Comparison of ENCODE assay signal across 8 cellular contexts in the genomic region with DNA sequence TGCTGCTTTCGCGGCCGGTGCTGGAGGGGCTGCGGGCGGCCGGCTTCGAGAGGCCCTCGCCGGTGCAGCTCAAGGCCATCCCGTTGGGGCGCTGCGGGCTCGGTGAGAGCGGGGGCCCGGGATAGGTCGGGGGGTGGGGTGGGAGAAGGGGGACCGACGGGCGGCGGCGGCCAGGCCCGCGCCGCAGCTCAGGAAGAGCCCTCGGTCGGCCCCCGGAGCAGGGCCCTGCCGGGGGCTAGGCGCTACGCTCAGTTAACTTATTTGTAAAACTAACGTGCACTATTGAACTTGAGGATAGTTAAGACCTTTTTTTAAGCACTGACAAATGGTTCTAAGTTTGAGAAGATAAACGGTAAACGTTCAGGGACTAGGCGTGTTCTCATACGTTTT. TPM values are rescaled to one million over a fixed set of nuclear protein-coding genes. Genes with fewer than 3 reads are reported as not detected.
DNase-seq lines count a peak whose midpoint lies in the region; ATAC-seq and TF ChIP-seq lines count a peak whose summit lies in the region.

No MANE protein-coding gene starts in this region.

- peaks cover 27% of the 10 kb centered on the region for H3K79me2 ChIP-seq in smooth muscle cell (ENCODE audit: low read depth)

- no peaks in the 10 kb centered on the region for H3K27me3 Mint-ChIP-seq in CD8-positive, alpha-beta T cell (ENCODE audit: low read depth)

- peaks cover 35% of the 10 kb centered on the region for H3K36me3 Mint-ChIP-seq in CD8-positive, alpha-beta T cell

- peak overlapping the region; percentile 90 for H3K4me3 Mint-ChIP-seq in CD8-positive, alpha-beta T cell

- ATAC-seq in CD8-positive, alpha-beta T cell: peak; percentile 2
- ATAC-seq in HG02759 (IDR thresholded peaks at IDR 0.05; ENCODE audit: unreplicated experiment) (peak; percentile 20), left cardiac atrium (peak; percentile 16 to 45)

- peaks cover 6% of the 10 kb centered on the region for H3K36me3 ChIP-seq in CD8-positive, alpha-beta T cell (ENCODE audit: insufficient read depth, low read length)
- H3K36me3 ChIP-seq in WERI-Rb-1: peaks cover 37% of the 10 kb centered on the region
- H3K36me3 ChIP-seq in smooth muscle cell (ENCODE audit: low read depth): peaks cover 7% of the 10 kb centered on the region

- no peaks in the 10 kb centered on the region for H3F3A ChIP-seq in smooth muscle cell (ENCODE audit: low read depth)

- TF ChIP-seq CTCF in CD8-positive, alpha-beta T cell (IDR thresholded peaks at IDR 0.05): no peak
- TF ChIP-seq CTCF in WERI-Rb-1 (IDR thresholded peaks at IDR 0.05; ENCODE audit: low read depth, low read length) (no peak), smooth muscle cell (IDR thresholded peaks at IDR 0.05; ENCODE audit: borderline replicate concordance, insufficient read depth, poor library complexity, severe bottlenecking) (no peak)

- CTCF ChIA-PET in CD8-positive, alpha-beta T cell (lab: Charles Lee): interaction anchor here (0.8 to 2.7 kb wide), 8 partner anchors 9 to 306 kb away, joined by 3 to 17 read pairs (median 5); no protein-coding TSS in a partner anchor

- peak overlapping the region; percentile 98 for H3K27ac Mint-ChIP-seq in CD8-positive, alpha-beta T cell

- DNase-seq in CD8-positive, alpha-beta T cell: no peak
- DNase-seq in WERI-Rb-1: no peak
- no peak for DNase-seq in left cardiac atrium
- no peak for DNase-seq in smooth muscle cell (lab: John Stamatoyannopoulos, UW; ENCODE audit: unreplicated experiment)
- DNase-seq in NCI-H187 treated with DMSO at 0.1 percent for 48 hours (lab: John Stamatoyannopoulos, UW): no peak
- DNase-seq in stimulated activated CD4-positive, alpha-beta T cell treated with anti-CD3 and anti-CD28 coated beads, Interleukin-4, amount 100 ng/mL, for 1 hour: no peak
- DNase-seq in NCI-H526 (lab: John Stamatoyannopoulos, UW): no peak

- H4K20me1 ChIP-seq in smooth muscle cell (ENCODE audit: low read depth): no peaks in the 10 kb centered on the region

- H3K27ac ChIP-seq in CD8-positive, alpha-beta T cell (ENCODE audit: low read depth, low read length): peak overlapping the region; percentile 93
- H3K27ac ChIP-seq in WERI-Rb-1 (peak overlapping the region; percentile 86), smooth muscle cell (ENCODE audit: low read depth) (peak overlapping the region; percentile 92)

- H3K27me3 ChIP-seq in CD8-positive, alpha-beta T cell (ENCODE audit: insufficient read depth, low read length): no peaks in the 10 kb centered on the region
- no peaks in the 10 kb centered on the region for H3K27me3 ChIP-seq in WERI-Rb-1 (ENCODE audit: insufficient read depth, low read depth, severe bottlenecking)
- no peaks in the 10 kb centered on the region for H3K27me3 ChIP-seq in smooth muscle cell (ENCODE audit: low read depth)

- intact Hi-C loops in CD8-positive, alpha-beta T cell (cut with DNase I, micrococcal nuclease): loop anchor here (5.0 to 10.0 kb wide), 8 partner anchors 281 to 1544 kb away; partner anchors contain the start of genes C1orf162 (in 2 of the 2), KCNA3 (in 2 of the 2), DENND2D (in 1 of the 2) and KCNC4 (in 1 of the 2)
- intact Hi-C loops in left cardiac atrium (cut with DNase I): loop anchor here in 1 of 2 donors (10.0 kb wide), 1 partner anchor 271 kb away; no protein-coding TSS in a partner anchor

- POLR2A ChIA-PET in CD8-positive, alpha-beta T cell (lab: Charles Lee): no interaction called here

- peak overlapping the region; percentile 96 for H2AFZ ChIP-seq in smooth muscle cell (ENCODE audit: low read depth)

- H3K9ac ChIP-seq in smooth muscle cell (ENCODE audit: low read depth): peak overlapping the region; percentile 94

- peak overlapping the region; percentile 94 for H3K4me2 ChIP-seq in smooth muscle cell

- H3K4me1 ChIP-seq in CD8-positive, alpha-beta T cell (ENCODE audit: insufficient read depth, low read length): peaks cover 19% of the 10 kb centered on the region
- peaks cover 8% of the 10 kb centered on the region for H3K4me1 ChIP-seq in smooth muscle cell (ENCODE audit: low read depth)

- peak overlapping the region; percentile 75 for H3K4me3 ChIP-seq in CD8-positive, alpha-beta T cell (ENCODE audit: low read depth, low read length)
- H3K4me3 ChIP-seq in WERI-Rb-1 (ENCODE audit: low read depth, low read length) (peak overlapping the region; percentile 59), smooth muscle cell (peak overlapping the region; percentile 91)

- H3K4me1 Mint-ChIP-seq in CD8-positive, alpha-beta T cell (ENCODE audit: low read depth): peaks cover 43% of the 10 kb centered on the region

- WGBS in smooth muscle cell (ENCODE audit: low lambda C conversion rate): 2% methylated on average over 21 of the region's 35 CpGs

- H3K9me3 ChIP-seq in CD8-positive, alpha-beta T cell (ENCODE audit: low read length): no peaks in the 10 kb centered on the region
- H3K9me3 ChIP-seq in WERI-Rb-1 (ENCODE audit: severe bottlenecking) (no peaks in the 10 kb centered on the region), smooth muscle cell (replicated peaks; ENCODE audit: low read depth) (no peaks in the 10 kb centered on the region)

- H3K9me3 Mint-ChIP-seq in CD8-positive, alpha-beta T cell: no peaks in the 10 kb centered on the region

RNA-seq across cellular contexts. Expression of gene DDX20, which starts 0.4 kb away (rescaled TPM):
- total RNA-seq in CD8-positive, alpha-beta T cell: 10 to 100 TPM; 35.4 to 35.9 TPM
- total RNA-seq in left cardiac atrium (1 to 10 TPM; 7.8 TPM), smooth muscle cell (17.1 and 20.0 TPM in 2 replicates)
- polyA plus RNA-seq in smooth muscle cell: 5.9 and 8.8 TPM in 2 replicates

RNA-seq across cellular contexts. Expression of gene INKA2, which starts 16.9 kb away (rescaled TPM):
- total RNA-seq in CD8-positive, alpha-beta T cell: under 1 TPM; 0.36 to 0.54 TPM
- total RNA-seq in left cardiac atrium: 10 to 100 TPM; 18.4 to 31.7 TPM
- total RNA-seq in smooth muscle cell: 3.9 TPM in 1 of 2 replicates, not detected in the other
- 1.6 and 1.8 TPM in 2 replicates for polyA plus RNA-seq in smooth muscle cell
